Comparison of ENCODE assay signal across 2 cellular contexts in genomic region chr3:147360936-147361670, GRCh38.
A peak's percentile ranks its signal among the peaks of the same experiment; 100 is the strongest.
TF ChIP-seq lines count a peak whose summit lies in the region.

No MANE protein-coding gene starts in this region.

TF ChIP-seq in HCT116, 20 proteins besides CTCF, POLR2A, EP300 and RAD21:
- TF ChIP-seq REST (IDR thresholded peaks at IDR 0.05; ENCODE audit: low read depth) (no peak), POLR2AphosphoS5 (IDR thresholded peaks at IDR 0.05; ENCODE audit: low read depth, low read length) (no peak), SIN3A (IDR thresholded peaks at IDR 0.05; ENCODE audit: low read depth) (no peak), TCF7L2 (IDR thresholded peaks at IDR 0.05; ENCODE audit: borderline replicate concordance, extremely low read depth, insufficient read depth, insufficient read length) (no peak), FOSL1 (IDR thresholded peaks at IDR 0.05; ENCODE audit: low read depth) (no peak), SP1 (IDR thresholded peaks at IDR 0.05; ENCODE audit: low read depth) (no peak)

TF ChIP-seq in endothelial cell of umbilical vein, 7 proteins besides CTCF, POLR2A, EP300 and RAD21:
- TF ChIP-seq GATA2 (IDR thresholded peaks at IDR 0.05; ENCODE audit: insufficient read depth, insufficient read length, low read depth, low read length) (no peak), EZH2 (IDR thresholded peaks at IDR 0.05; ENCODE audit: borderline replicate concordance, low read depth, low read length, severe bottlenecking) (peak; percentile 39)
